In the genomic region with DNA sequence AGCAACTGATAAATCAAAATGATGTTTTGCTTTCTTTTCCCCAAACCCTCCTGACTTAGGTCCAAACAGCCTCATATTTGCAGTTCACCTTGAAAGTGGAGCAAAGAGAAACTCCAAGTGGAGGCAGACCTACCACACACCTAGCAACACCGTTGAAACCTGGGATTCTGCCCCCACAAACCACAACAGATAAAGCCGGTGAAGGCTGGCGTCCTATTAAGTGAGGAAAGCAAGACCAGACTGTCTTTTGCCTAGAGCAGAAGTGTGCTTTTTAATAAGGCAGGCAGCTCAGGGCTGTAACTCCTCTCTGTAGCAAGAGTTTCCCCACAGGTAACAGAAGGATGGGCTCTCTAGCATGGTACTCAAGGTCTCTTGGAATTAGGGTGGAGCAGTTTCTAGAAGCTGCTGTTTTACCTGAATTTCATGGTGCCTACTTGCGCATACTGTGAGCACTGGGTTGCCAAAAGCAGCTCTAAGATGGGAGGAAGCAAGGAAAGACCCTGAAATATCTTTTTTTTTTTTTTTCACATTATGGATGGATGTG, we compare ENCODE assay signal across 12 cellular contexts.
"Had no signal": no experiment of that assay in that cellular context is flagged by ENCODE, and none has a peak within 500 bp of the region (broad histone marks: within the 10 kb centered on the region; RNA-seq: fewer than 3 reads in every experiment).

No MANE protein-coding gene starts in this region.

- H3K9me3 ChIP-seq: transverse colon had no signal

- DNase-seq: activated CD4-positive, alpha-beta T cell treated with anti-CD3 and anti-CD28 coated beads, Interleukin-2, amount 50 U/mL, for 48 hours; activated CD8-positive, alpha-beta memory T cell treated with anti-CD3 and anti-CD28 coated beads, Interleukin-2, amount 10 ng/mL, durations not matched to agents 7 days and 5 days; activated gamma-delta T cell treated with Interleukin-2 at 50 U/mL for 16 hours; activated naive CD8-positive, alpha-beta T cell treated with anti-CD3 and anti-CD28 coated beads for 36 hours; activated T-cell treated with anti-CD3 and anti-CD28 coated beads, Interleukin-2, amount 50 U/mL, for 48 hours; dermis blood vessel endothelial cell; immature natural killer cell; left colon; mesenchymal stem cell; nephron progenitor cell; T-helper 2 cell; transverse colon had no signal

- H3K4me3 ChIP-seq: transverse colon had no signal

- H3K27me3 ChIP-seq: transverse colon had no signal

- H3K36me3 ChIP-seq: transverse colon had no signal
